Comparison of ENCODE assay signal across 20 cellular contexts in genomic region chr9:75106856-75107255, GRCh38. TPM values are rescaled to one million over a fixed set of nuclear protein-coding genes. Genes with fewer than 3 reads are reported as not detected.
DNase-seq lines count a peak whose midpoint lies in the region; ATAC-seq and TF ChIP-seq lines count a peak whose summit lies in the region.
"Had no signal": no experiment of that assay in that cellular context is flagged by ENCODE, and none has a peak within 500 bp of the region (broad histone marks: within the 10 kb centered on the region; RNA-seq: fewer than 3 reads in every experiment).

No MANE protein-coding gene starts in this region.

- peak overlapping the region in 4 of 7 donors; percentile 28 to 65 (median 44) for H3K27ac Mint-ChIP-seq in CD4-positive, alpha-beta memory T cell
- H3K27ac Mint-ChIP-seq in immature natural killer cell = peak overlapping the region; percentile 73 to 94 (median 85)
- H3K27ac Mint-ChIP-seq in MCF 10A (ENCODE audit: low read depth, unreplicated experiment) = no peak overlapping the region
- H3K27ac Mint-ChIP-seq: activated CD4-positive, alpha-beta T cell treated with anti-CD3 and anti-CD28 coated beads, Interleukin-2, amount 10 ng/mL, durations not matched to agents 7 days and 5 days had no signal

- no peak overlapping the region for H3K27ac ChIP-seq in CD4-positive, alpha-beta memory T cell (ENCODE audit: low read depth, low read length)
- peak overlapping the region in 3 of 4 donors; percentile 28 to 48 (median 37) for H3K27ac ChIP-seq in esophagus muscularis mucosa (replicated peaks in 1 of 4)
- H3K27ac ChIP-seq in spleen = peak overlapping the region in 6 of 8 donors; percentile 74 to 88 (median 81)

- H3K27me3 Mint-ChIP-seq in CD4-positive, alpha-beta memory T cell = no peaks in the 10 kb centered on the region
- H3K27me3 Mint-ChIP-seq in immature natural killer cell (ENCODE audit: low read depth in 3 of 3) = peaks cover 0 to 3% (median 0%) of the 10 kb centered on the region in 3 donors
- no peaks in the 10 kb centered on the region for H3K27me3 Mint-ChIP-seq in MCF 10A (ENCODE audit: insufficient read depth, unreplicated experiment)
- H3K27me3 Mint-ChIP-seq: activated CD4-positive, alpha-beta T cell treated with anti-CD3 and anti-CD28 coated beads, Interleukin-2, amount 10 ng/mL, durations not matched to agents 7 days and 5 days had no signal

- 71% methylated on average over 6 of the region's 6 CpGs for WGBS in esophagus muscularis mucosa
- 57 to 83% (median 67%) methylated on average over 6 of the region's 6 CpGs for WGBS in spleen, 5 donors

- TF ChIP-seq POLR2A in esophagus muscularis mucosa (IDR thresholded peaks at IDR 0.05; ENCODE audit: low read depth) = no peak
- no peak for TF ChIP-seq POLR2A in spleen (IDR thresholded peaks at IDR 0.05)

- no peak overlapping the region for H3K4me3 ChIP-seq in CD4-positive, alpha-beta memory T cell (ENCODE audit: low read length in 2 of 2)
- no peak overlapping the region for H3K4me3 ChIP-seq in esophagus muscularis mucosa
- no peak overlapping the region for H3K4me3 ChIP-seq in spleen

- intact Hi-C loops in CD4-positive, alpha-beta memory T cell (cut with micrococcal nuclease) = no loop called here
- intact Hi-C loops in esophagus muscularis mucosa (cut with DNase I) = no loop called here
- intact Hi-C loops in spleen (cut with DNase I; ENCODE audit: low total_unique reads) = no loop called here
- intact Hi-C loops in left colon (cut with DNase I, micrococcal nuclease) = no loop called here
- intact Hi-C loops in MCF 10A (cut with micrococcal nuclease) = no loop called here

- peaks cover 81% of the 10 kb centered on the region for H3K4me1 ChIP-seq in CD4-positive, alpha-beta memory T cell (ENCODE audit: insufficient read depth, low read length)
- H3K4me1 ChIP-seq in esophagus muscularis mucosa (peaks cover 17 to 35% (median 21%) of the 10 kb centered on the region in 4 donors), spleen (peaks cover 20 to 100% (median 83%) of the 10 kb centered on the region in 6 donors)

- CTCF ChIA-PET in CD4-positive, alpha-beta memory T cell (lab: Charles Lee; ENCODE audit: partially characterized antibody) = no interaction called here
- CTCF ChIA-PET in MCF 10A (lab: Yijun Ruan, JAX) = interaction anchor here (0.6 to 1.0 kb wide), 2 partner anchors 8 to 17 kb away, joined by 3 read pairs; no protein-coding TSS in a partner anchor

- H3K36me3 ChIP-seq in CD4-positive, alpha-beta memory T cell (ENCODE audit: insufficient read depth, low read length) = no peaks in the 10 kb centered on the region
- H3K36me3 ChIP-seq in esophagus muscularis mucosa = peaks cover 0 to 6% (median 0%) of the 10 kb centered on the region in 4 donors
- H3K36me3 ChIP-seq in spleen = peaks cover 0 to 24% (median 5%) of the 10 kb centered on the region in 6 donors

- ATAC-seq in left colon = no peak
- ATAC-seq: stimulated activated naive CD8-positive, alpha-beta T cell treated with anti-CD3 and anti-CD28 coated beads, Interleukin-15, Interleukin-2, amounts not matched to agents 100 U/mL and 50 U/mL, for 24 hours had no signal

- TF ChIP-seq CTCF in esophagus muscularis mucosa (IDR thresholded peaks at IDR 0.05) = no peak
- no peak for TF ChIP-seq CTCF in spleen (IDR thresholded peaks at IDR 0.05 in 8 of 11, conservative IDR thresholded peaks at IDR 0.05 in 3 of 11)
- TF ChIP-seq CTCF in MCF 10A (IDR thresholded peaks at IDR 0.05; ENCODE audit: unreplicated experiment) = no peak

- POLR2A ChIA-PET in CD4-positive, alpha-beta memory T cell (lab: Charles Lee; ENCODE audit: partially characterized antibody) = interaction anchor here (0.7 kb wide), 1 partner anchor 17 kb away, joined by 3 read pairs; no protein-coding TSS in a partner anchor
- POLR2A ChIA-PET in MCF 10A (lab: Yijun Ruan, JAX) = interaction anchor here (7.0 kb wide), 1 partner anchor 19 kb away, joined by 48 read pairs; the partner anchor contains the start of genes NMRK1 and OSTF1

- no TSS peak for BruUV-seq in MCF 10A (replicated peaks; lab: Mats Ljungman, UMichigan)

- peaks cover 17 to 34% of the 10 kb centered on the region in 2 donors for H3K36me3 Mint-ChIP-seq in CD4-positive, alpha-beta memory T cell
- peaks cover 0 to 4% (median 0%) of the 10 kb centered on the region in 3 donors for H3K36me3 Mint-ChIP-seq in immature natural killer cell
- peaks cover 11% of the 10 kb centered on the region for H3K36me3 Mint-ChIP-seq in MCF 10A (ENCODE audit: insufficient read depth, unreplicated experiment)

- no peaks in the 10 kb centered on the region for H3K9me3 ChIP-seq in CD4-positive, alpha-beta memory T cell (ENCODE audit: control insufficient read depth in 1 of 2, low read length in 2 of 2)
- H3K9me3 ChIP-seq in esophagus muscularis mucosa (no peaks in the 10 kb centered on the region), spleen (no peaks in the 10 kb centered on the region)

- no peak for TF ChIP-seq EP300 in esophagus muscularis mucosa (IDR thresholded peaks at IDR 0.05)

- peaks cover 53 to 80% (median 68%) of the 10 kb centered on the region in 4 donors for H3K4me1 Mint-ChIP-seq in CD4-positive, alpha-beta memory T cell
- peaks cover 90 to 94% of the 10 kb centered on the region in 2 donors for H3K4me1 Mint-ChIP-seq in immature natural killer cell
- H3K4me1 Mint-ChIP-seq in MCF 10A (ENCODE audit: insufficient read depth, unreplicated experiment) = peaks cover 16% of the 10 kb centered on the region

- H3K9me3 Mint-ChIP-seq in CD4-positive, alpha-beta memory T cell = peaks cover 0 to 3% (median 0%) of the 10 kb centered on the region in 8 donors
- H3K9me3 Mint-ChIP-seq in immature natural killer cell = no peaks in the 10 kb centered on the region
- H3K9me3 Mint-ChIP-seq in MCF 10A (ENCODE audit: unreplicated experiment) = no peaks in the 10 kb centered on the region

- no peaks in the 10 kb centered on the region for H3K27me3 ChIP-seq in CD4-positive, alpha-beta memory T cell (ENCODE audit: insufficient read depth, low read length)
- H3K27me3 ChIP-seq in esophagus muscularis mucosa (no peaks in the 10 kb centered on the region), spleen (replicated peaks in 1 of 7) (no peaks in the 10 kb centered on the region)

- no peak overlapping the region for H3K4me3 Mint-ChIP-seq in CD4-positive, alpha-beta memory T cell
- H3K4me3 Mint-ChIP-seq in immature natural killer cell = peak overlapping the region in 2 of 5 donors; percentile 8 to 66
- no peak overlapping the region for H3K4me3 Mint-ChIP-seq in MCF 10A (ENCODE audit: unreplicated experiment)
- H3K4me3 Mint-ChIP-seq: activated CD4-positive, alpha-beta T cell treated with anti-CD3 and anti-CD28 coated beads, Interleukin-2, amount 10 ng/mL, durations not matched to agents 7 days and 5 days had no signal

- DNase-seq in CD4-positive, alpha-beta memory T cell = no peak
- DNase-seq in esophagus muscularis mucosa (ENCODE audit: extremely low spot score) (no peak), immature natural killer cell (no peak), spleen (no peak), left colon (no peak), NCI-H2196 treated with DMSO at 0.1 percent for 48 hours (lab: John Stamatoyannopoulos, UW; ENCODE audit: unreplicated experiment) (no peak), MCF 10A (ENCODE audit: unreplicated experiment) (no peak)
- DNase-seq in stimulated activated CD4-positive, alpha-beta T cell treated with anti-CD3 and anti-CD28 coated beads, Interleukin-4, amount 100 ng/mL, for 24 hours = no peak
- DNase-seq: activated CD4-positive, alpha-beta T cell treated with anti-CD3 and anti-CD28 coated beads, Interleukin-2, amount 10 ng/mL, durations not matched to agents 7 days and 5 days; activated naive CD4-positive, alpha-beta T cell treated with Interleukin-2 at 50 U/mL for 16 hours; C1 segment of cervical spinal cord; effector memory CD4-positive, alpha-beta T cell; hypothalamus; NCI-H1048; NCI-H2081 treated with DMSO at 0.1 percent for 48 hours; NCI-H524 treated with DMSO at 0.1 percent for 48 hours; nucleus accumbens; retina; stimulated activated naive CD8-positive, alpha-beta T cell treated with anti-CD3 and anti-CD28 coated beads, Interleukin-15, Interleukin-2, amounts not matched to agents 100 U/mL and 50 U/mL, for 24 hours; SW 1271 had no signal

RNA-seq across cellular contexts. Expression of gene OSTF1, which starts 18.5 kb away (rescaled TPM):
- total RNA-seq in CD4-positive, alpha-beta memory T cell = 10 to 100 TPM; 59.8 to 60.8 TPM
- polyA plus RNA-seq in CD4-positive, alpha-beta memory T cell = 100 to 1,000 TPM; 178 to 188 TPM
- total RNA-seq in esophagus muscularis mucosa (10 to 100 TPM; 22.9 to 29.3 (median 26.9) TPM), spleen (100 to 1,000 TPM in 5 of 7 donors, 10 to 100 TPM in 2; 76.4 to 123 (median 114) TPM), left colon (10 to 100 TPM; 69.4 to 75.1 TPM), MCF 10A (2022) (18.3 and 21.1 TPM in 2 replicates)
- polyA plus RNA-seq in immature natural killer cell (100 to 1,000 TPM; 352 to 383 (median 365) TPM), spleen (10 to 100 TPM; 58.4 to 89.4 (median 73.4) TPM)

RNA-seq across cellular contexts. Expression of gene NMRK1, which starts 18.9 kb away (rescaled TPM):
- total RNA-seq in CD4-positive, alpha-beta memory T cell = 100 to 1,000 TPM; 111 to 113 TPM
- polyA plus RNA-seq in CD4-positive, alpha-beta memory T cell = 100 to 1,000 TPM in 1 of 2 donors, 10 to 100 TPM in 1; 81.3 to 131 TPM
- total RNA-seq in esophagus muscularis mucosa (10 to 100 TPM in 2 of 4 donors, 1 to 10 TPM in 2; 5.4 to 18.3 (median 10.0) TPM), spleen (10 to 100 TPM; 27.4 to 58.1 (median 39.1) TPM), left colon (10 to 100 TPM; 17.0 to 28.4 TPM), MCF 10A (2022) (24.6 and 35.5 TPM in 2 replicates)
- polyA plus RNA-seq in immature natural killer cell (10 to 100 TPM; 35.2 to 95.8 (median 38.6) TPM), spleen (10 to 100 TPM; 31.9 to 65.5 (median 57.0) TPM)
